Comparison of ENCODE assay signal across 15 cellular contexts in the genomic region with DNA sequence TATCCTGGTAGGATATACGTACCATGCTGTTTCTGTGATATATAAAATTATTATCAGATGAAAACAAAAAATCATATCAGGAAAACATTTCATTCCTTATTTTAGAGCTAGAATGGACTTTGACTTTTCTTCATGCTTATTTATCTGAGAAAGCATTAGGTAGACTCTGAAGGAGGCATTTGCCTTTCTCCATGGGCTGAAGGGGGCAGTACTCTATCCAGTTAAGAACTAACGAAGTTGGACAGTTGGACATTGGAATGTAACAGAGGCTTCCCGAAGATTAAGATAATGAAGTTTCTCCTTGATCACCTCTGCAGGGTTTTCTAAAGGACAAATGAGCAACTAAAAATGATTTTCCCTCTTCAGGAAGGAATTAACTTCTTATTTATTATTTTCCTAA.
DNase-seq lines count a peak whose midpoint lies in the region; TF ChIP-seq lines count a peak whose summit lies in the region.
"Had no signal": no experiment of that assay in that cellular context is flagged by ENCODE, and none has a peak within 500 bp of the region (broad histone marks: within the 10 kb centered on the region; RNA-seq: fewer than 3 reads in every experiment).

No MANE protein-coding gene starts in this region.

- no peaks in the 10 kb centered on the region for H3K9me2 ChIP-seq in hepatocyte (replicated peaks; ENCODE audit: insufficient read depth)

- peak; percentile 18 for TF ChIP-seq CTCF in brain microvascular endothelial cell (IDR thresholded peaks at IDR 0.05; ENCODE audit: low read depth, low read length, missing control alignments)
- peak; percentile 31 for TF ChIP-seq CTCF in hepatocyte (IDR thresholded peaks at IDR 0.05; ENCODE audit: poor library complexity)
- TF ChIP-seq CTCF in right atrium auricular region (IDR thresholded peaks at IDR 0.05): no peak

- no peak overlapping the region for H3K27ac ChIP-seq in brain microvascular endothelial cell
- no peak overlapping the region for H3K27ac ChIP-seq in hepatocyte
- no peak overlapping the region for H3K27ac ChIP-seq in right atrium auricular region
- H3K27ac ChIP-seq: 22Rv1, BLaER1 had no signal

- H4K20me1 ChIP-seq in hepatocyte (ENCODE audit: insufficient read depth, poor library complexity, severe bottlenecking): no peaks in the 10 kb centered on the region
- H4K20me1 ChIP-seq: BLaER1 had no signal

- 82% methylated on average over 3 of the region's 3 CpGs for WGBS in hepatocyte (ENCODE audit: low lambda C conversion rate, missing lambda C conversion rate)

- H3K9me3 ChIP-seq in hepatocyte (ENCODE audit: low read depth) (no peaks in the 10 kb centered on the region), right atrium auricular region (no peaks in the 10 kb centered on the region)
- H3K9me3 ChIP-seq: BLaER1, Caco-2 had no signal

- no peak overlapping the region for H2AFZ ChIP-seq in hepatocyte

- no peaks in the 10 kb centered on the region for H3K27me3 ChIP-seq in brain microvascular endothelial cell (replicated peaks)
- no peaks in the 10 kb centered on the region for H3K27me3 ChIP-seq in hepatocyte
- H3K27me3 ChIP-seq in right atrium auricular region: no peaks in the 10 kb centered on the region
- H3K27me3 ChIP-seq: BLaER1 had no signal

- in situ Hi-C loops in brain microvascular endothelial cell (cut with HindIII; ENCODE audit: low pct_ligation_motif_present, low sequenced_read_pairs): no loop called here

- no peaks in the 10 kb centered on the region for H3K79me2 ChIP-seq in hepatocyte

- H3K36me3 ChIP-seq in brain microvascular endothelial cell (replicated peaks) (no peaks in the 10 kb centered on the region), hepatocyte (replicated peaks; ENCODE audit: insufficient read depth, low read depth) (no peaks in the 10 kb centered on the region), right atrium auricular region (no peaks in the 10 kb centered on the region)
- H3K36me3 ChIP-seq: BLaER1 had no signal

- no peak overlapping the region for H3K4me3 ChIP-seq in brain microvascular endothelial cell (ENCODE audit: low read depth, low read length)
- no peak overlapping the region for H3K4me3 ChIP-seq in hepatocyte
- no peak overlapping the region for H3K4me3 ChIP-seq in right atrium auricular region
- H3K4me3 ChIP-seq: BLaER1 had no signal

- H3K4me1 ChIP-seq in hepatocyte (ENCODE audit: insufficient read depth) (peaks cover 24% of the 10 kb centered on the region), right atrium auricular region (no peaks in the 10 kb centered on the region)

- H3K4me2 ChIP-seq in hepatocyte: no peak overlapping the region
- H3K4me2 ChIP-seq: BLaER1 had no signal

- DNase-seq in NCI-H82 (lab: John Stamatoyannopoulos, UW): peak; percentile 15
- no peak for DNase-seq in NCI-H82 treated with DMSO at 0.1 percent for 48 hours (lab: John Stamatoyannopoulos, UW; ENCODE audit: unreplicated experiment)
- no peak for DNase-seq in brain microvascular endothelial cell
- DNase-seq in hepatocyte (ENCODE audit: low spot score): peak; percentile 18
- no peak for DNase-seq in stimulated activated naive CD4-positive, alpha-beta T cell treated with Interleukin-2 at 50 U/mL for 16 hours (lab: John Stamatoyannopoulos, UW)
- DNase-seq in activated CD4-positive, alpha-beta T cell treated with anti-CD3 and anti-CD28 coated beads for 48 hours: no peak
- DNase-seq in NCI-H1105 (lab: John Stamatoyannopoulos, UW): no peak
- DNase-seq in right atrium auricular region (ENCODE audit: low spot score): no peak
- DNase-seq: AML-193; Caco-2; CD8-positive, alpha-beta memory T cell; DND-41; GDM1 had no signal

Comparison
In these comparisons a context has a peak if more than half of its experiments do, and no peak if none do; other contexts are left out.
1. DNase-seq: peak in NCI-H82 (single experiment) and hepatocyte (single experiment); none in NCI-H82 treated with DMSO at 0.1 percent for 48 hours (single experiment), brain microvascular endothelial cell (single experiment), stimulated activated naive CD4-positive, alpha-beta T cell treated with Interleukin-2 at 50 U/mL for 16 hours (single experiment), activated CD4-positive, alpha-beta T cell treated with anti-CD3 and anti-CD28 coated beads for 48 hours (single experiment), NCI-H1105 (single experiment) and right atrium auricular region (single experiment).
2. CTCF ChIP-seq: peak in brain microvascular endothelial cell (single experiment) and hepatocyte (single experiment); none in right atrium auricular region (0 of 2).